Comparison of ENCODE assay signal across 19 cellular contexts in genomic region chr2:9954136-9954535, GRCh38. TPM values are rescaled to one million over a fixed set of nuclear protein-coding genes. Genes with fewer than 3 reads are reported as not detected.
DNase-seq lines count a peak whose midpoint lies in the region; ATAC-seq, FAIRE-seq and TF ChIP-seq lines count a peak whose summit lies in the region.
"Had no signal": no experiment of that assay in that cellular context is flagged by ENCODE, and none has a peak within 500 bp of the region (broad histone marks: within the 10 kb centered on the region; RNA-seq: fewer than 3 reads in every experiment).

No MANE protein-coding gene starts in this region.

- POLR2A ChIA-PET in HepG2 (lab: Yijun Ruan, JAX), result no interaction called here

- H3K4me3 ChIP-seq in LNCaP clone FGC (ENCODE audit: low read depth, low read length), result peak overlapping the region; percentile 34
- H3K4me3 ChIP-seq in epithelial cell of esophagus (ENCODE audit: low read length), result peak overlapping the region; percentile 77
- H3K4me3 ChIP-seq in HepG2 (replicated peaks in 1 of 3; ENCODE audit: insufficient read depth in 1 of 3, low read depth in 2 of 3, low read length in 3 of 3), result no peak overlapping the region
- H3K4me3 ChIP-seq in small intestine (ENCODE audit: low read depth in 1 of 2, low read length in 2 of 2), result no peak overlapping the region

- in situ Hi-C loops in HepG2 (cut with HindIII; ENCODE audit: extremely low pct_ligation_motif_present, low pct_unique_long_range_greater_than_20kb), result no loop called here

- WGBS in HepG2 (ENCODE audit: low lambda C conversion rate), result 83% methylated on average over 3 of the region's 3 CpGs
- 14 to 59% (median 33%) methylated on average over 3 of the region's 3 CpGs for WGBS in small intestine, 3 donors

- no peak for TF ChIP-seq RAD21 in HepG2 (CRISPR knock-in tag; IDR thresholded peaks at IDR 0.05)

- no peaks in the 10 kb centered on the region for H4K20me1 ChIP-seq in HepG2 (ENCODE audit: insufficient read depth, low read length)

- no peak for TF ChIP-seq POLR2A in HepG2 (IDR thresholded peaks at IDR 0.05; ENCODE audit: insufficient read depth in 1 of 2, low read depth in 2 of 2, low read length in 2 of 2)

- BruUV-seq in HepG2 (replicated peaks; lab: Mats Ljungman, UMichigan), result no TSS peak

- peaks cover 4 to 18% of the 10 kb centered on the region in 2 experiments; a peak in 4 of 5 replicates for H3K36me3 ChIP-seq in HepG2 (replicated peaks in 1 of 2; ENCODE audit: control insufficient read depth in 1 of 2, insufficient read depth in 2 of 2, low read length in 2 of 2)
- H3K36me3 ChIP-seq in small intestine (ENCODE audit: control insufficient read depth in 2 of 2, insufficient read depth in 2 of 2, low read length in 2 of 2), result no peaks in the 10 kb centered on the region

- CTCF ChIA-PET in HepG2 (lab: Yijun Ruan, JAX; ENCODE audit: low intra/inter-chr PET ratio, low total read pairs), result no interaction called here

- H3K4me2 ChIP-seq in HepG2 (ENCODE audit: low read depth, low read length), result peak overlapping the region; percentile 64

- H3K27me3 ChIP-seq in HepG2 (ENCODE audit: control insufficient read depth in 1 of 2, insufficient read depth in 2 of 2, low read length in 2 of 2) (peaks cover 0 to 9% of the 10 kb centered on the region in 2 experiments; a peak in 1 of 5 replicates), small intestine (ENCODE audit: control insufficient read depth in 2 of 2, insufficient read depth in 2 of 2, low read length in 2 of 2) (no peaks in the 10 kb centered on the region)

- H3K9me3 ChIP-seq in HepG2 (ENCODE audit: low read length) (no peaks in the 10 kb centered on the region), small intestine (ENCODE audit: control insufficient read depth, low read depth) (no peaks in the 10 kb centered on the region)

- DNase-seq in LNCaP clone FGC (ENCODE audit: low read depth) (no peak), epithelial cell of esophagus (ENCODE audit: low read depth) (no peak), HepG2 (ENCODE audit: low spot score) (no peak), small intestine (peak; percentile 9), SW 1271 (lab: John Stamatoyannopoulos, UW) (no peak), SHP77 (lab: John Stamatoyannopoulos, UW) (no peak), NCI-H2107 treated with DMSO at 0.1 percent for 48 hours (lab: John Stamatoyannopoulos, UW; ENCODE audit: unreplicated experiment) (no peak)
- DNase-seq: CD4-positive, alpha-beta memory T cell; DND-41; GDM1; KBM-7; NCI-H1417; NCI-H2029 treated with DMSO at 0.1 percent for 48 hours; NCI-H2227 treated with DMSO at 0.1 percent for 48 hours; NCI-H524 treated with DMSO at 0.1 percent for 48 hours; OCI-M1 had no signal

- no peak overlapping the region for H2AFZ ChIP-seq in HepG2 (ENCODE audit: low read length)

- intact Hi-C loops in HepG2 (cut with micrococcal nuclease; ENCODE audit: unreplicated experiment), result loop anchor here (1.0 to 5.0 kb wide), 3 partner anchors 65 to 168 kb away; partner anchors contain the start of gene RRM2

- H3K9ac ChIP-seq in HepG2 (ENCODE audit: insufficient read depth, low read depth, low read length), result no peak overlapping the region

- FAIRE-seq in HepG2 (lab: Jason Lieb, UNC) (peak; percentile 51), small intestine (lab: Jason Lieb, UNC) (no peak)
- FAIRE-seq: GM12892 had no signal

- TF ChIP-seq EP300 in HepG2 (IDR thresholded peaks at IDR 0.05; ENCODE audit: low read depth in 2 of 2, low read length in 2 of 2) (no peak), HepG2 (CRISPR knock-in tag; IDR thresholded peaks at IDR 0.05; ENCODE audit: borderline replicate concordance) (no peak)

- no peak for TF ChIP-seq CTCF in LNCaP clone FGC (IDR thresholded peaks at IDR 0.05; ENCODE audit: control insufficient read depth, extremely low read depth, insufficient read depth)
- no peak for TF ChIP-seq CTCF in epithelial cell of esophagus (IDR thresholded peaks at IDR 0.05; ENCODE audit: insufficient read depth, low read depth, low read length, missing control alignments)
- TF ChIP-seq CTCF in HepG2 (CRISPR knock-in tag; IDR thresholded peaks at IDR 0.05), result no peak

- ATAC-seq in HepG2 (no peak), HG03354 (IDR thresholded peaks at IDR 0.05; ENCODE audit: poor library complexity, severe bottlenecking, unreplicated experiment) (no peak)
- ATAC-seq: HCT116 had no signal

- H3K4me1 ChIP-seq in HepG2 (ENCODE audit: insufficient read depth, low read length) (peaks cover 44% of the 10 kb centered on the region), small intestine (ENCODE audit: control insufficient read depth in 2 of 2, insufficient read depth in 1 of 2, low read depth in 1 of 2, low read length in 1 of 2) (no peaks in the 10 kb centered on the region)

- peaks cover 4% of the 10 kb centered on the region for H3K79me2 ChIP-seq in HepG2 (ENCODE audit: insufficient read depth, low read length)

- H3K27ac ChIP-seq in HepG2 (ENCODE audit: extremely low read length, insufficient read depth, low read length), result no peak overlapping the region
- H3K27ac ChIP-seq in small intestine (ENCODE audit: low read depth in 1 of 2, low read length in 1 of 2), result no peak overlapping the region

TF ChIP-seq in HepG2, 621 proteins besides CTCF, POLR2A, EP300 and RAD21 (continues in another document):
- TF ChIP-seq CHCHD3 (CRISPR knock-in tag; IDR thresholded peaks at IDR 0.05), result no peak
- no peak for TF ChIP-seq ZNF503 (CRISPR knock-in tag; IDR thresholded peaks at IDR 0.05)
- no peak for TF ChIP-seq ZNF574 (CRISPR knock-in tag; IDR thresholded peaks at IDR 0.05)
- TF ChIP-seq ZMAT5 (CRISPR knock-in tag; IDR thresholded peaks at IDR 0.05; ENCODE audit: borderline replicate concordance, low read depth), result no peak

RNA-seq across cellular contexts. Expression of gene GRHL1, which starts 2.6 kb away (rescaled TPM):
- total RNA-seq in HepG2 (2016; rRNA removed; fragmentation: Illumina TruSeq; extraction: Trizol), result 10.6 and 12.0 TPM in 2 replicates
- 5.6 and 8.3 TPM in 2 replicates for total RNA-seq in HepG2 (2016; cell fraction: cytosol; rRNA removed; fragmentation: Illumina TruSeq; extraction: Trizol; ENCODE audit: low read depth)
- 10.0 and 12.7 TPM in 2 replicates for total RNA-seq in HepG2 (2016; cell fraction: insoluble cytoplasmic fraction; rRNA removed; fragmentation: Illumina TruSeq; extraction: Trizol)
- 5.3 and 6.5 TPM in 2 replicates for total RNA-seq in HepG2 (2016; cell fraction: membrane; rRNA removed; fragmentation: Illumina TruSeq; extraction: Trizol)
- total RNA-seq in HepG2 (2016; cell fraction: nucleus; rRNA removed; fragmentation: Illumina TruSeq; extraction: Trizol), result 19.5 and 21.6 TPM in 2 replicates
- polyA plus RNA-seq in HepG2 (2011; rRNA removed), result 9.3 and 13.5 TPM in 2 replicates
- polyA plus RNA-seq in HepG2 (2011; cell fraction: cytosol; rRNA removed), result 4.2 and 6.2 TPM in 2 replicates
- 25.1 and 30.9 TPM in 2 replicates for polyA plus RNA-seq in HepG2 (2011; cell fraction: nucleus; rRNA removed)
- 7.4 and 11.8 TPM in 2 replicates for polyA plus RNA-seq in HepG2 (2012)
- polyA plus RNA-seq in HepG2 (2016; cell fraction: cytosol; fragmentation: Illumina TruSeq; extraction: Trizol; ENCODE audit: low read depth), result 0.66 and 1.2 TPM in 2 replicates
- 8.6 and 8.8 TPM in 2 replicates for polyA plus RNA-seq in HepG2 (2016; cell fraction: insoluble cytoplasmic fraction; fragmentation: Illumina TruSeq; extraction: Trizol; ENCODE audit: low read depth)
- 1.7 and 1.9 TPM in 2 replicates for polyA plus RNA-seq in HepG2 (2016; cell fraction: membrane; fragmentation: Illumina TruSeq; extraction: Trizol; ENCODE audit: low read depth)
- 24.2 and 25.3 TPM in 2 replicates for polyA plus RNA-seq in HepG2 (2016; cell fraction: nucleus; fragmentation: Illumina TruSeq; extraction: Trizol; ENCODE audit: insufficient read depth, low read depth)
- 9.4 and 18.5 TPM in 2 replicates for polyA minus RNA-seq in HepG2 (2011; rRNA and poly(A)+ RNA removed; ENCODE audit: low replicate concordance)
- polyA minus RNA-seq in HepG2 (2011; cell fraction: cytosol; rRNA and poly(A)+ RNA removed), result 4.8 and 5.4 TPM in 2 replicates
- 36.2 and 51.6 TPM in 2 replicates for polyA minus RNA-seq in HepG2 (2011; cell fraction: nucleus; rRNA and poly(A)+ RNA removed)
- under 1 TPM; 0.45 to 0.73 (median 0.54) TPM for polyA plus RNA-seq in small intestine

Comparison
In these comparisons a context has a peak if more than half of its experiments do, and no peak if none do; other contexts are left out.
1. H3K4me3 ChIP-seq: peak in LNCaP clone FGC (single experiment) and epithelial cell of esophagus (single experiment); none in HepG2 (0 of 3) and small intestine (0 of 2).